Comparison of ENCODE assay signal across 10 cellular contexts in genomic region chr2:196131949-196132925, GRCh38. TPM values are rescaled to one million over a fixed set of nuclear protein-coding genes. Genes with fewer than 3 reads are reported as not detected.
DNase-seq lines count a peak whose midpoint lies in the region; ATAC-seq and TF ChIP-seq lines count a peak whose summit lies in the region.
"Had no signal": no experiment of that assay in that cellular context is flagged by ENCODE, and none has a peak within 500 bp of the region (broad histone marks: within the 10 kb centered on the region; RNA-seq: fewer than 3 reads in every experiment).

No MANE protein-coding gene starts in this region.

- no peak overlapping the region for H3K23ac ChIP-seq in trophoblast cell (ENCODE audit: low read length)

- CTCF ChIA-PET in PC-3 (lab: Charles Lee), result interaction anchor here (0.6 to 0.7 kb wide), 2 partner anchors 159 to 202 kb away, joined by 3 to 4 read pairs; no protein-coding TSS in a partner anchor
- CTCF ChIA-PET in activated naive CD4-positive, alpha-beta T cell treated with anti-CD3 and anti-CD28 coated beads, Interleukin-2, amount 10 ng/mL, durations not matched to agents 7 days and 5 days (lab: Charles Lee), result interaction anchor here (1.0 to 2.2 kb wide), 8 partner anchors 14 to 322 kb away, joined by 3 to 14 read pairs (median 4); no protein-coding TSS in a partner anchor

- no peak overlapping the region for H3K4ac ChIP-seq in trophoblast cell (ENCODE audit: low read depth, low read length)

- POLR2A ChIA-PET in PC-3 (lab: Charles Lee; ENCODE audit: unreplicated experiment), result no interaction called here

- no peak overlapping the region for H2BK5ac ChIP-seq in trophoblast cell (ENCODE audit: low read depth, low read length, poor library complexity)

- H4K8ac ChIP-seq in trophoblast cell (ENCODE audit: low read depth, low read length), result no peak overlapping the region

- BruUV-seq in PC-3 (replicated peaks; lab: Mats Ljungman, UMichigan), result no TSS peak

- no peaks in the 10 kb centered on the region for H3K27me3 ChIP-seq in PC-3 (ENCODE audit: low read length)
- peaks cover 2% of the 10 kb centered on the region for H3K27me3 ChIP-seq in trophoblast cell (ENCODE audit: insufficient read depth, low read length)
- H3K27me3 ChIP-seq: right atrium auricular region had no signal

- DNase-seq in GM12865 (ENCODE audit: low read depth), result peak; percentile 39
- no peak for DNase-seq in PC-3
- peak; percentile 61 for DNase-seq in activated naive CD4-positive, alpha-beta T cell treated with anti-CD3 and anti-CD28 coated beads, Interleukin-2, amount 10 ng/mL, durations not matched to agents 7 days and 5 days
- peak; percentile 11 to 21 for DNase-seq in trophoblast cell
- no peak for DNase-seq in HuH-7 (ENCODE audit: low spot score)
- DNase-seq: NCI-H1092 treated with DMSO at 0.1 percent for 48 hours had no signal

- no peaks in the 10 kb centered on the region for H3K79me1 ChIP-seq in trophoblast cell (ENCODE audit: low read length)

- peaks cover 60% of the 10 kb centered on the region for H3K9me3 Mint-ChIP-seq in activated naive CD4-positive, alpha-beta T cell treated with anti-CD3 and anti-CD28 coated beads, Interleukin-2, amount 10 ng/mL, durations not matched to agents 7 days and 5 days

- H4K20me1 ChIP-seq in PC-3 (ENCODE audit: low read length), result no peaks in the 10 kb centered on the region

- no peak overlapping the region for H4K91ac ChIP-seq in trophoblast cell (ENCODE audit: low read depth, low read length)

- intact Hi-C loops in PC-3 (cut with micrococcal nuclease), result loop anchor here (1.0 to 2.0 kb wide), 3 partner anchors 39 to 205 kb away; partner anchors contain the start of gene STK17B

- peak overlapping the region; percentile 86 for H3K27ac Mint-ChIP-seq in activated naive CD4-positive, alpha-beta T cell treated with anti-CD3 and anti-CD28 coated beads, Interleukin-2, amount 10 ng/mL, durations not matched to agents 7 days and 5 days

- no peak overlapping the region for H3K9ac ChIP-seq in PC-3 (ENCODE audit: low read length)
- no peak overlapping the region for H3K9ac ChIP-seq in trophoblast cell (ENCODE audit: low read length)

- H2BK120ac ChIP-seq in trophoblast cell (ENCODE audit: insufficient read depth, low read length, poor library complexity), result no peak overlapping the region

- no peak overlapping the region for H2AK5ac ChIP-seq in trophoblast cell (ENCODE audit: low read length)

- H3K4me3 Mint-ChIP-seq in activated naive CD4-positive, alpha-beta T cell treated with anti-CD3 and anti-CD28 coated beads, Interleukin-2, amount 10 ng/mL, durations not matched to agents 7 days and 5 days, result peak overlapping the region; percentile 32

- ATAC-seq in PC-3, result peak; percentile 22
- ATAC-seq in HG03135 (IDR thresholded peaks at IDR 0.05; ENCODE audit: unreplicated experiment), result no peak
- ATAC-seq in HG02981 (IDR thresholded peaks at IDR 0.05; ENCODE audit: unreplicated experiment), result no peak
- no peak for ATAC-seq in HG03460 (IDR thresholded peaks at IDR 0.05; ENCODE audit: unreplicated experiment)

- no peak overlapping the region for H2BK12ac ChIP-seq in trophoblast cell (ENCODE audit: low read length)

- H3K9me2 ChIP-seq in PC-3 (replicated peaks; ENCODE audit: low read length), result no peaks in the 10 kb centered on the region

- H3K79me2 ChIP-seq in PC-3 (ENCODE audit: low read length) (no peaks in the 10 kb centered on the region), trophoblast cell (ENCODE audit: control insufficient read depth, insufficient read depth, low read length, poor library complexity) (no peaks in the 10 kb centered on the region)

- H3K4me2 ChIP-seq in PC-3 (ENCODE audit: low read length) (no peak overlapping the region), trophoblast cell (ENCODE audit: low read length) (no peak overlapping the region)

- H2AFZ ChIP-seq in PC-3 (ENCODE audit: low read length), result no peak overlapping the region
- H2AFZ ChIP-seq in trophoblast cell (ENCODE audit: insufficient read depth, low read length, poor library complexity), result no peak overlapping the region

- H3K27ac ChIP-seq in PC-3 (ENCODE audit: low read length), result no peak overlapping the region
- no peak overlapping the region for H3K27ac ChIP-seq in trophoblast cell (ENCODE audit: low read depth, low read length)
- H3K27ac ChIP-seq: right atrium auricular region had no signal

- peaks cover 72% of the 10 kb centered on the region for H3K36me3 Mint-ChIP-seq in activated naive CD4-positive, alpha-beta T cell treated with anti-CD3 and anti-CD28 coated beads, Interleukin-2, amount 10 ng/mL, durations not matched to agents 7 days and 5 days

- H3K36me3 ChIP-seq in PC-3 (ENCODE audit: low read depth, low read length) (peaks cover 17% of the 10 kb centered on the region), trophoblast cell (ENCODE audit: control insufficient read depth in 1 of 2, insufficient read depth in 2 of 2, low read length in 2 of 2) (peaks cover 8 to 14% of the 10 kb centered on the region in 2 experiments)

- WGBS in trophoblast cell (ENCODE audit: extremely low coverage, insufficient coverage, insufficient read length), result no CpG with 5 or more reads among the region's 5 CpGs

- no peak overlapping the region for H3K4me3 ChIP-seq in GM12865 (ENCODE audit: low read depth, low read length)
- no peak overlapping the region for H3K4me3 ChIP-seq in PC-3 (ENCODE audit: low read length)
- no peak overlapping the region for H3K4me3 ChIP-seq in trophoblast cell (ENCODE audit: low read depth, low read length)
- H3K4me3 ChIP-seq: right atrium auricular region had no signal

- no peak overlapping the region for H3K14ac ChIP-seq in trophoblast cell (ENCODE audit: low read length)

- H3K18ac ChIP-seq in trophoblast cell (ENCODE audit: low read length), result no peak overlapping the region

- H3K9me3 ChIP-seq in PC-3 (ENCODE audit: low read length) (peaks cover 11% of the 10 kb centered on the region), trophoblast cell (ENCODE audit: insufficient read depth, low read depth, low read length) (peaks cover 19% of the 10 kb centered on the region)

- peaks cover 37% of the 10 kb centered on the region for H3K4me1 Mint-ChIP-seq in activated naive CD4-positive, alpha-beta T cell treated with anti-CD3 and anti-CD28 coated beads, Interleukin-2, amount 10 ng/mL, durations not matched to agents 7 days and 5 days

- peaks cover 7% of the 10 kb centered on the region for H3K27me3 Mint-ChIP-seq in activated naive CD4-positive, alpha-beta T cell treated with anti-CD3 and anti-CD28 coated beads, Interleukin-2, amount 10 ng/mL, durations not matched to agents 7 days and 5 days

- no peaks in the 10 kb centered on the region for H3F3A ChIP-seq in PC-3 (ENCODE audit: low read length, unreplicated experiment)

- H3K4me1 ChIP-seq in PC-3 (ENCODE audit: insufficient read depth, low read length) (no peaks in the 10 kb centered on the region; the same call in 1 of the 2 replicates), trophoblast cell (ENCODE audit: control insufficient read depth in 1 of 2, insufficient read depth in 2 of 2, low read length in 2 of 2) (no peaks in the 10 kb centered on the region)
- H3K4me1 ChIP-seq: right atrium auricular region had no signal

- TF ChIP-seq CTCF in GM12865 (IDR thresholded peaks at IDR 0.05; ENCODE audit: insufficient read depth, low read depth, low read length, missing control alignments), result no peak
- no peak for TF ChIP-seq CTCF in PC-3 (conservative IDR thresholded peaks at IDR 0.05; ENCODE audit: low read depth, low read length)

- no peak overlapping the region for H4K12ac ChIP-seq in trophoblast cell (ENCODE audit: low read depth, low read length)

RNA-seq across cellular contexts. Expression of gene STK17B, which starts 39.1 kb away (rescaled TPM):
- total RNA-seq in PC-3 (2014; rRNA removed), result 21.3 and 22.1 TPM in 2 replicates
- polyA plus RNA-seq in trophoblast cell (2013), result 14.5 and 15.1 TPM in 2 replicates

Comparison
In these comparisons a context has a peak if more than half of its experiments do, and no peak if none do; other contexts are left out.
1. DNase-seq: peak in GM12865 (single experiment), activated naive CD4-positive, alpha-beta T cell treated with anti-CD3 and anti-CD28 coated beads, Interleukin-2, amount 10 ng/mL, durations not matched to agents 7 days and 5 days (single experiment) and trophoblast cell (2 of 2); none in PC-3 (single experiment) and HuH-7 (single experiment).